ENCODE assay signal across 1 cellular context in genomic region chr15:22780267-22780666, GRCh38.
TF ChIP-seq lines count a peak whose summit lies in the region.

No MANE protein-coding gene starts in this region.

TF ChIP-seq in GM23338, 12 proteins besides CTCF, POLR2A, EP300 and RAD21 (continued from another document):
- TF ChIP-seq ETS1 (IDR thresholded peaks at IDR 0.05): no peak
- TF ChIP-seq REST (IDR thresholded peaks at IDR 0.05; ENCODE audit: unreplicated experiment): no peak
- no peak for TF ChIP-seq ZNF114 (CRISPR knock-in tag; IDR thresholded peaks at IDR 0.05)
- no peak for TF ChIP-seq EZH2phosphoT487 (IDR thresholded peaks at IDR 0.05; ENCODE audit: unreplicated experiment)
- TF ChIP-seq ZNF462 (CRISPR knock-in tag; IDR thresholded peaks at IDR 0.05): no peak
- no peak for TF ChIP-seq POLR2AphosphoS5 (IDR thresholded peaks at IDR 0.05; ENCODE audit: low read depth)
- TF ChIP-seq CREB1 (CRISPR knock-in tag; IDR thresholded peaks at IDR 0.05; ENCODE audit: low read depth): no peak
- no peak for TF ChIP-seq JUNB (IDR thresholded peaks at IDR 0.05; ENCODE audit: unreplicated experiment)
- TF ChIP-seq STAT1 (IDR thresholded peaks at IDR 0.05; ENCODE audit: unreplicated experiment): no peak
- no peak for TF ChIP-seq ZNF331 (CRISPR knock-in tag; IDR thresholded peaks at IDR 0.05; ENCODE audit: low read depth)
- no peak for TF ChIP-seq EZH2 (IDR thresholded peaks at IDR 0.05; ENCODE audit: low read depth, unreplicated experiment)
